In genomic region chr17:13338421-13338820, GRCh38 we compare ENCODE assay signal across 19 cellular contexts.
DNase-seq lines count a peak whose midpoint lies in the region; ATAC-seq and TF ChIP-seq lines count a peak whose summit lies in the region.
"Had no signal": no experiment of that assay in that cellular context is flagged by ENCODE, and none has a peak within 500 bp of the region (broad histone marks: within the 10 kb centered on the region; RNA-seq: fewer than 3 reads in every experiment).

No MANE protein-coding gene starts in this region.

- DNase-seq in MCF 10A (ENCODE audit: unreplicated experiment): no peak
- no peak for DNase-seq in breast epithelium (ENCODE audit: low spot score in 2 of 2)
- DNase-seq in right lobe of liver: no peak
- no peak for DNase-seq in spleen
- DNase-seq in stimulated activated CD4-positive, alpha-beta T cell treated with anti-CD3 and anti-CD28 coated beads, Interleukin-2, amount 100 ng/mL, for 24 hours: no peak
- DNase-seq in upper lobe of left lung: no peak
- no peak for DNase-seq in CD1c-positive myeloid dendritic cell (ENCODE audit: extremely low spot score)
- DNase-seq: 8988T; activated CD4-positive, CD25-positive, alpha-beta regulatory T cell treated with anti-CD3 and anti-CD28 coated beads, Interleukin-2, amount 50 U/mL, for 72 hours; activated CD8-positive, alpha-beta memory T cell treated with anti-CD3 and anti-CD28 coated beads, Interleukin-2, amount 10 ng/mL, durations not matched to agents 7 days and 5 days; activated gamma-delta T cell; aorta; DMS79 treated with DMSO at 0.1 percent for 48 hours; left lung; sigmoid colon had no signal

- H3K9me3 ChIP-seq in breast epithelium: no peaks in the 10 kb centered on the region
- H3K9me3 ChIP-seq in right lobe of liver: no peaks in the 10 kb centered on the region
- no peaks in the 10 kb centered on the region for H3K9me3 ChIP-seq in spleen
- no peaks in the 10 kb centered on the region for H3K9me3 ChIP-seq in upper lobe of left lung
- H3K9me3 ChIP-seq: left lung, sigmoid colon, thyroid gland had no signal

- H3K4me1 Mint-ChIP-seq in MCF 10A (ENCODE audit: insufficient read depth, unreplicated experiment) (no peaks in the 10 kb centered on the region), brain (peaks cover 22% of the 10 kb centered on the region)

- peak overlapping the region; percentile 66 for H3K4me3 Mint-ChIP-seq in MCF 10A (ENCODE audit: unreplicated experiment)
- H3K4me3 Mint-ChIP-seq in brain: peak overlapping the region in 4 of 5 experiments; percentile 70 to 79 (median 74)
- H3K4me3 Mint-ChIP-seq: activated CD8-positive, alpha-beta memory T cell treated with anti-CD3 and anti-CD28 coated beads, Interleukin-2, amount 10 ng/mL, durations not matched to agents 7 days and 5 days; CD4-positive, CD25-positive, alpha-beta regulatory T cell had no signal

- H3K9me3 Mint-ChIP-seq in MCF 10A (ENCODE audit: unreplicated experiment) (peaks cover 11% of the 10 kb centered on the region), brain (no peaks in the 10 kb centered on the region)

- H3K4me1 ChIP-seq in breast epithelium: no peaks in the 10 kb centered on the region
- H3K4me1 ChIP-seq in right lobe of liver: no peaks in the 10 kb centered on the region
- peaks cover 0 to 11% (median 3%) of the 10 kb centered on the region in 6 donors for H3K4me1 ChIP-seq in spleen
- H3K4me1 ChIP-seq in upper lobe of left lung: peaks cover 0 to 7% (median 3%) of the 10 kb centered on the region in 4 donors
- H3K4me1 ChIP-seq: left lung, thyroid gland had no signal

- no peaks in the 10 kb centered on the region for H3K36me3 ChIP-seq in breast epithelium
- no peaks in the 10 kb centered on the region for H3K36me3 ChIP-seq in right lobe of liver
- H3K36me3 ChIP-seq in spleen: no peaks in the 10 kb centered on the region
- H3K36me3 ChIP-seq in upper lobe of left lung: no peaks in the 10 kb centered on the region
- H3K36me3 ChIP-seq: left lung, sigmoid colon, thyroid gland had no signal

- H3K27ac Mint-ChIP-seq in MCF 10A (ENCODE audit: low read depth, unreplicated experiment) (peak overlapping the region; percentile 23), brain (peak overlapping the region in 1 of 5 experiments; percentile 71)
- H3K27ac Mint-ChIP-seq: activated CD8-positive, alpha-beta memory T cell treated with anti-CD3 and anti-CD28 coated beads, Interleukin-2, amount 10 ng/mL, durations not matched to agents 7 days and 5 days; naive thymus-derived CD4-positive, alpha-beta T cell had no signal

- H3K27me3 Mint-ChIP-seq in MCF 10A (ENCODE audit: insufficient read depth, unreplicated experiment) (no peaks in the 10 kb centered on the region), brain (no peaks in the 10 kb centered on the region)

- TF ChIP-seq EP300 in upper lobe of left lung (IDR thresholded peaks at IDR 0.05): no peak

- POLR2A ChIA-PET in MCF 10A (lab: Yijun Ruan, JAX): interaction anchor here (0.6 to 1.8 kb wide), 5 partner anchors 57 to 962 kb away, joined by 3 to 8 read pairs (median 4); partner anchors contain the start of gene HS3ST3B1

- CTCF ChIA-PET in MCF 10A (lab: Yijun Ruan, JAX): interaction anchor here (0.6 to 3.5 kb wide), 18 partner anchors 8 to 1918 kb away, joined by 3 to 21 read pairs (median 3); partner anchors contain the start of gene HS3ST3B1

- TF ChIP-seq CTCF in MCF 10A (IDR thresholded peaks at IDR 0.05; ENCODE audit: unreplicated experiment): no peak
- no peak for TF ChIP-seq CTCF in breast epithelium (IDR thresholded peaks at IDR 0.05)
- no peak for TF ChIP-seq CTCF in brain (conservative IDR thresholded peaks at IDR 0.05)
- TF ChIP-seq CTCF in right lobe of liver (IDR thresholded peaks at IDR 0.05): no peak
- no peak for TF ChIP-seq CTCF in spleen (IDR thresholded peaks at IDR 0.05 in 8 of 11, conservative IDR thresholded peaks at IDR 0.05 in 3 of 11)
- no peak for TF ChIP-seq CTCF in upper lobe of left lung (IDR thresholded peaks at IDR 0.05)

- H3K36me3 Mint-ChIP-seq in MCF 10A (ENCODE audit: insufficient read depth, unreplicated experiment): no peaks in the 10 kb centered on the region
- no peaks in the 10 kb centered on the region for H3K36me3 Mint-ChIP-seq in brain
- H3K36me3 Mint-ChIP-seq: activated CD8-positive, alpha-beta memory T cell treated with anti-CD3 and anti-CD28 coated beads, Interleukin-2, amount 10 ng/mL, durations not matched to agents 7 days and 5 days; CD4-positive, CD25-positive, alpha-beta regulatory T cell; naive thymus-derived CD4-positive, alpha-beta T cell had no signal

- intact Hi-C loops in MCF 10A (cut with micrococcal nuclease) (loop anchor here (1.0 to 10.0 kb wide), 6 partner anchors 226 to 1816 kb away; no protein-coding TSS in a partner anchor), breast epithelium (cut with DNase I; ENCODE audit: low total_unique reads) (no loop called here), right lobe of liver (cut with DNase I) (no loop called here), spleen (cut with DNase I; ENCODE audit: low total_unique reads) (loop anchor here (5.0 kb wide), 1 partner anchor 964 kb away; the partner anchor contains the start of gene HS3ST3B1)

- no peak for ATAC-seq in right lobe of liver
- no peak for ATAC-seq in upper lobe of left lung (ENCODE audit: low FRiP score in 2 of 2)
- ATAC-seq: activated CD8-positive, alpha-beta memory T cell treated with anti-CD3 and anti-CD28 coated beads, Interleukin-2, amount 10 ng/mL, durations not matched to agents 7 days and 5 days; naive thymus-derived CD4-positive, alpha-beta T cell had no signal

- 31% methylated on average over 1 of the region's 1 CpG for WGBS in right lobe of liver (ENCODE audit: insufficient coverage, low coverage, low lambda C conversion rate, missing lambda C conversion rate)
- 61 to 94% (median 78%) methylated on average over 1 of the region's 1 CpG for WGBS in spleen, 5 donors
- 89 to 96% methylated on average over 1 of the region's 1 CpG for WGBS in upper lobe of left lung, 2 donors

- H3K4me3 ChIP-seq in breast epithelium (no peak overlapping the region), right lobe of liver (peak overlapping the region in 2 of 3 donors; percentile 24 to 36), spleen (peak overlapping the region in 2 of 8 donors; percentile 27 to 46), upper lobe of left lung (peak overlapping the region in 1 of 4 donors; percentile 28)
- H3K4me3 ChIP-seq: thyroid gland had no signal

- H3K27me3 ChIP-seq in breast epithelium (no peaks in the 10 kb centered on the region), right lobe of liver (no peaks in the 10 kb centered on the region), spleen (replicated peaks in 1 of 7) (peaks cover 0 to 14% (median 0%) of the 10 kb centered on the region in 7 donors), upper lobe of left lung (no peaks in the 10 kb centered on the region)
- H3K27me3 ChIP-seq: thyroid gland had no signal

- H3K27ac ChIP-seq in breast epithelium (no peak overlapping the region), right lobe of liver (no peak overlapping the region), spleen (peak overlapping the region in 5 of 8 donors; percentile 20 to 53 (median 34)), upper lobe of left lung (no peak overlapping the region)
- H3K27ac ChIP-seq: left lung, sigmoid colon, thyroid gland had no signal

- TF ChIP-seq POLR2A in breast epithelium (IDR thresholded peaks at IDR 0.05) (no peak), right lobe of liver (IDR thresholded peaks at IDR 0.05) (no peak), spleen (IDR thresholded peaks at IDR 0.05) (no peak), upper lobe of left lung (IDR thresholded peaks at IDR 0.05) (no peak)

- no TSS peak for BruUV-seq in MCF 10A (replicated peaks; lab: Mats Ljungman, UMichigan)

Comparison
In these comparisons a context has a peak if more than half of its experiments do, and no peak if none do; other contexts are left out.
1. intact Hi-C loops: an anchor here in MCF 10A (1.0 to 10.0 kb wide) and spleen (5.0 kb wide); none called in breast epithelium and right lobe of liver.
2. H3K27ac ChIP-seq: peak in spleen (5 of 8); none in breast epithelium (0 of 2), right lobe of liver (0 of 3) and upper lobe of left lung (0 of 4).
3. H3K4me3 ChIP-seq: peak in right lobe of liver (2 of 3); none in breast epithelium (0 of 3).